24 cellular contexts compared by ENCODE assay signal in the genomic region with DNA sequence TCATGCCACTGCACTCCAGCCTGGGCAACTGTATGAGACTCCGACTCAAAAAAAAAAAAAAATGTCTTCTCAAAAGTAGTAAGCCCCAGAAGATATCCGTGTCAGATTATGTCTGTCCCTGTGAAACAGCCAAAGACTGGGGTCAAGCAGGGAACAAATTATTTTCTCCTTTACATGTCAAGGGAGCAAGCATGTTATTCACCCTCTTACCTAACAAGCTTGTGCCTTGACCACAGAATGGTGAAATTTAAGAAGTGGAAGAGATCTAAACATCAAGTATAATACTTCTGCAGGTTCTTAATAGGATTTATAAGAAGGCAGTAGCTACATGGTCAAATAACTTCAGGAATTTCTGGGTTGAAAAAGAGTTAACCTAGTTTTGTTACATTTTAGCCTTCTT.
"Had no signal": no experiment of that assay in that cellular context is flagged by ENCODE, and none has a peak within 500 bp of the region (broad histone marks: within the 10 kb centered on the region; RNA-seq: fewer than 3 reads in every experiment).

No MANE protein-coding gene starts in this region.

- H3K9me3 ChIP-seq: breast epithelium, MG63 had no signal

- DNase-seq: activated B cell treated with CpG ODN at 0.5 μM for 24 hours; activated CD4-positive, alpha-beta T cell treated with anti-CD3 and anti-CD28 coated beads for 1 hour; activated CD4-positive, alpha-beta T cell treated with anti-CD3 and anti-CD28 coated beads, Interleukin-2, amount 10 ng/mL, durations not matched to agents 24 days and 14 days; activated CD4-positive, alpha-beta T cell treated with anti-CD3 and anti-CD28 coated beads, Interleukin-2, amount 50 U/mL, for 48 hours; activated CD8-positive, alpha-beta memory T cell treated with anti-CD3 and anti-CD28 coated beads, Interleukin-2, amount 10 ng/mL, durations not matched to agents 7 days and 5 days; activated gamma-delta T cell; activated naive CD4-positive, alpha-beta T cell treated with anti-CD3 and anti-CD28 coated beads, Interleukin-2, amount 10 ng/mL, durations not matched to agents 7 days and 5 days; activated naive CD8-positive, alpha-beta T cell treated with anti-CD3 and anti-CD28 coated beads for 36 hours; activated T-cell treated with anti-CD3 and anti-CD28 coated beads, Interleukin-2, amount 50 U/mL, for 24 hours; anterior cingulate cortex; caudate nucleus; MG63; NCI-H1092 treated with DMSO at 0.1 percent for 48 hours; NCI-H1417 treated with DMSO at 0.1 percent for 48 hours; NCI-H1694 treated with DMSO at 0.1 percent for 48 hours; NCI-H2029 treated with DMSO at 0.1 percent for 48 hours; NCI-H510A treated with DMSO at 0.1 percent for 48 hours; NCI-H69; NK-92 treated with Interleukin-12 subunit alpha and Interleukin-12 subunit beta, amount 100 ng/mL, for 24 hours; PC-9; SIG-M5; T-cell; T1000 had no signal

- H3K27me3 ChIP-seq: breast epithelium, MG63 had no signal

- ATAC-seq: T-cell had no signal

- H3K9me3 Mint-ChIP-seq: activated B cell treated with CpG ODN at 0.5 μM for 24 hours; activated CD4-positive, alpha-beta T cell treated with anti-CD3 and anti-CD28 coated beads, Interleukin-2, amount 10 ng/mL, durations not matched to agents 24 days and 14 days; activated naive CD4-positive, alpha-beta T cell treated with anti-CD3 and anti-CD28 coated beads, Interleukin-2, amount 10 ng/mL, durations not matched to agents 7 days and 5 days; activated naive CD8-positive, alpha-beta T cell treated with anti-CD3 and anti-CD28 coated beads for 36 hours; activated T-cell treated with anti-CD3 and anti-CD28 coated beads, Interleukin-2, amount 50 U/mL, for 24 hours had no signal

- H3K4me3 ChIP-seq: breast epithelium, MG63, PC-9 had no signal

- H3K4me2 ChIP-seq: PC-9 had no signal

- H3K4me3 Mint-ChIP-seq: activated B cell treated with CpG ODN at 0.5 μM for 24 hours; activated CD4-positive, alpha-beta T cell treated with anti-CD3 and anti-CD28 coated beads, Interleukin-2, amount 10 ng/mL, durations not matched to agents 24 days and 14 days; activated CD8-positive, alpha-beta memory T cell treated with anti-CD3 and anti-CD28 coated beads, Interleukin-2, amount 10 ng/mL, durations not matched to agents 7 days and 5 days; activated naive CD4-positive, alpha-beta T cell treated with anti-CD3 and anti-CD28 coated beads, Interleukin-2, amount 10 ng/mL, durations not matched to agents 7 days and 5 days; activated naive CD8-positive, alpha-beta T cell treated with anti-CD3 and anti-CD28 coated beads for 36 hours; activated T-cell treated with anti-CD3 and anti-CD28 coated beads, Interleukin-2, amount 50 U/mL, for 24 hours; T-cell had no signal

- H2AFZ ChIP-seq: PC-9 had no signal

- H3K27ac Mint-ChIP-seq: activated B cell treated with CpG ODN at 0.5 μM for 24 hours; activated CD4-positive, alpha-beta T cell treated with anti-CD3 and anti-CD28 coated beads, Interleukin-2, amount 10 ng/mL, durations not matched to agents 24 days and 14 days; activated CD8-positive, alpha-beta memory T cell treated with anti-CD3 and anti-CD28 coated beads, Interleukin-2, amount 10 ng/mL, durations not matched to agents 7 days and 5 days; activated naive CD4-positive, alpha-beta T cell treated with anti-CD3 and anti-CD28 coated beads, Interleukin-2, amount 10 ng/mL, durations not matched to agents 7 days and 5 days; activated naive CD8-positive, alpha-beta T cell treated with anti-CD3 and anti-CD28 coated beads for 36 hours; activated T-cell treated with anti-CD3 and anti-CD28 coated beads, Interleukin-2, amount 50 U/mL, for 24 hours; T-cell had no signal

- H3K36me3 ChIP-seq: breast epithelium, MG63 had no signal

- H3K36me3 Mint-ChIP-seq: activated CD8-positive, alpha-beta memory T cell treated with anti-CD3 and anti-CD28 coated beads, Interleukin-2, amount 10 ng/mL, durations not matched to agents 7 days and 5 days; activated naive CD4-positive, alpha-beta T cell treated with anti-CD3 and anti-CD28 coated beads, Interleukin-2, amount 10 ng/mL, durations not matched to agents 7 days and 5 days; T-cell had no signal

- H3K4me1 Mint-ChIP-seq: activated CD4-positive, alpha-beta T cell treated with anti-CD3 and anti-CD28 coated beads, Interleukin-2, amount 10 ng/mL, durations not matched to agents 24 days and 14 days; activated naive CD4-positive, alpha-beta T cell treated with anti-CD3 and anti-CD28 coated beads, Interleukin-2, amount 10 ng/mL, durations not matched to agents 7 days and 5 days; T-cell had no signal

- H3K27ac ChIP-seq: PC-9 had no signal
